8 cellular contexts compared by ENCODE assay signal in genomic region chr12:51593539-51593938, GRCh38. TPM values are rescaled to one million over a fixed set of nuclear protein-coding genes. Genes with fewer than 3 reads are reported as not detected.
DNase-seq lines count a peak whose midpoint lies in the region; TF ChIP-seq lines count a peak whose summit lies in the region.

No MANE protein-coding gene starts in this region.

- H3K27ac Mint-ChIP-seq in MCF 10A (ENCODE audit: low read depth, unreplicated experiment), result no peak overlapping the region
- peak overlapping the region; percentile 85 for H3K27ac Mint-ChIP-seq in glutamatergic neuron (ENCODE audit: unreplicated experiment)
- H3K27ac Mint-ChIP-seq in type B pancreatic cell, result no peak overlapping the region

- H3K9me3 Mint-ChIP-seq in MCF 10A (ENCODE audit: unreplicated experiment), result no peaks in the 10 kb centered on the region
- peaks cover 8% of the 10 kb centered on the region for H3K9me3 Mint-ChIP-seq in glutamatergic neuron (ENCODE audit: unreplicated experiment)
- no peaks in the 10 kb centered on the region for H3K9me3 Mint-ChIP-seq in type B pancreatic cell

- TF ChIP-seq EP300 in tibial nerve (IDR thresholded peaks at IDR 0.05), result no peak

- intact Hi-C loops in MCF 10A (cut with micrococcal nuclease) (loop anchor here (5.0 kb wide), 1 partner anchor 229 kb away; no protein-coding TSS in a partner anchor), breast epithelium (cut with DNase I; ENCODE audit: low total_unique reads) (no loop called here)

- BruUV-seq in MCF 10A (replicated peaks; lab: Mats Ljungman, UMichigan), result no TSS peak

- DNase-seq in MCF 10A (ENCODE audit: unreplicated experiment), result peak; percentile 51
- DNase-seq in breast epithelium (ENCODE audit: low spot score in 2 of 2), result no peak
- DNase-seq in glutamatergic neuron, result no peak
- no peak for DNase-seq in type B pancreatic cell (ENCODE audit: extremely low spot score, unreplicated experiment)
- no peak for DNase-seq in tibial nerve (ENCODE audit: low spot score in 2 of 2)
- DNase-seq in NCI-H187 (lab: John Stamatoyannopoulos, UW), result no peak
- no peak for DNase-seq in hippocampal formation (lab: John Stamatoyannopoulos, UW)

- no peak overlapping the region for H3K27ac ChIP-seq in breast epithelium
- H3K27ac ChIP-seq in VCaP, result peak overlapping the region; percentile 88
- no peak overlapping the region for H3K27ac ChIP-seq in tibial nerve

- peaks cover 4% of the 10 kb centered on the region for H3K4me1 Mint-ChIP-seq in MCF 10A (ENCODE audit: insufficient read depth, unreplicated experiment)
- H3K4me1 Mint-ChIP-seq in glutamatergic neuron (ENCODE audit: low read depth, unreplicated experiment), result peaks cover 41% of the 10 kb centered on the region
- peaks cover 10% of the 10 kb centered on the region for H3K4me1 Mint-ChIP-seq in type B pancreatic cell (ENCODE audit: unreplicated experiment)

- WGBS in tibial nerve, 2 donors, result 5 to 7% methylated on average over 5 of the region's 5 CpGs

- H3K36me3 ChIP-seq in breast epithelium (no peaks in the 10 kb centered on the region), tibial nerve (no peaks in the 10 kb centered on the region)

- TF ChIP-seq CTCF in MCF 10A (IDR thresholded peaks at IDR 0.05; ENCODE audit: unreplicated experiment) (no peak), breast epithelium (IDR thresholded peaks at IDR 0.05) (no peak), VCaP (conservative IDR thresholded peaks at IDR 0.05) (no peak), glutamatergic neuron (IDR thresholded peaks at IDR 0.05; ENCODE audit: partially characterized antibody, unreplicated experiment) (no peak), type B pancreatic cell (conservative IDR thresholded peaks at IDR 0.05) (no peak), tibial nerve (IDR thresholded peaks at IDR 0.05) (no peak)

- POLR2A ChIA-PET in MCF 10A (lab: Yijun Ruan, JAX), result interaction anchor here (0.7 kb wide), 1 partner anchor 1473 kb away, joined by 5 read pairs; no protein-coding TSS in a partner anchor

- peaks cover 0 to 3% of the 10 kb centered on the region in 2 donors for H3K27me3 ChIP-seq in breast epithelium
- peaks cover 0 to 60% of the 10 kb centered on the region in 2 donors for H3K27me3 ChIP-seq in tibial nerve

- H3K4me1 ChIP-seq in breast epithelium (no peaks in the 10 kb centered on the region), tibial nerve (peaks cover 0 to 18% (median 7%) of the 10 kb centered on the region in 4 donors)

- no peak overlapping the region for H3K4me3 Mint-ChIP-seq in MCF 10A (ENCODE audit: unreplicated experiment)
- peak overlapping the region; percentile 94 for H3K4me3 Mint-ChIP-seq in glutamatergic neuron (ENCODE audit: unreplicated experiment)
- H3K4me3 Mint-ChIP-seq in type B pancreatic cell, result peak overlapping the region; percentile 6

- H3K27me3 Mint-ChIP-seq in MCF 10A (ENCODE audit: insufficient read depth, unreplicated experiment), result peaks cover 89% of the 10 kb centered on the region
- peaks cover 9% of the 10 kb centered on the region for H3K27me3 Mint-ChIP-seq in glutamatergic neuron (ENCODE audit: unreplicated experiment)
- H3K27me3 Mint-ChIP-seq in type B pancreatic cell, result peaks cover 47% of the 10 kb centered on the region

- H3K36me3 Mint-ChIP-seq in MCF 10A (ENCODE audit: insufficient read depth, unreplicated experiment) (no peaks in the 10 kb centered on the region), glutamatergic neuron (ENCODE audit: unreplicated experiment) (peaks cover 8% of the 10 kb centered on the region), type B pancreatic cell (no peaks in the 10 kb centered on the region)

- CTCF ChIA-PET in MCF 10A (lab: Yijun Ruan, JAX), result interaction anchor here (0.6 to 2.1 kb wide), 3 partner anchors 178 to 370 kb away, joined by 3 to 7 read pairs (median 4); no protein-coding TSS in a partner anchor

- H3K4me3 ChIP-seq in breast epithelium (no peak overlapping the region), tibial nerve (no peak overlapping the region)

- TF ChIP-seq POLR2A in breast epithelium (IDR thresholded peaks at IDR 0.05), result no peak
- no peak for TF ChIP-seq POLR2A in tibial nerve (IDR thresholded peaks at IDR 0.05)

- H3K9me3 ChIP-seq in breast epithelium (no peaks in the 10 kb centered on the region), tibial nerve (no peaks in the 10 kb centered on the region)

RNA-seq across cellular contexts. Expression of gene SCN8A, which starts 2.5 kb away (rescaled TPM):
- total RNA-seq in MCF 10A (2022) (0.70 and 2.1 TPM in 2 replicates), breast epithelium (1 to 10 TPM in 2 of 3 donors, under 1 TPM in 1; 0.32 to 5.0 (median 1.6) TPM), glutamatergic neuron (ENCODE audit: unreplicated experiment) (47.6 TPM), type B pancreatic cell (ENCODE audit: low replicate concordance) (2.6 and 3.9 TPM in 2 replicates), tibial nerve (1 to 10 TPM in 1 of 4 donors, under 1 TPM in 3; 0.21 to 3.3 (median 0.50) TPM)
